8 cellular contexts compared by ENCODE assay signal in genomic region chr22:35400335-35400680, GRCh38. TPM values are rescaled to one million over a fixed set of nuclear protein-coding genes. Genes with fewer than 3 reads are reported as not detected.
DNase-seq lines count a peak whose midpoint lies in the region; ATAC-seq lines count a peak whose summit lies in the region.

No MANE protein-coding gene starts in this region.

- no peaks in the 10 kb centered on the region for H3K27me3 Mint-ChIP-seq in activated naive CD8-positive, alpha-beta T cell treated with anti-CD3 and anti-CD28 coated beads, Interleukin-2, amount 10 ng/mL, durations not matched to agents 7 days and 5 days
- H3K27me3 Mint-ChIP-seq in immature natural killer cell (ENCODE audit: low read depth in 3 of 3): peaks cover 6 to 12% (median 7%) of the 10 kb centered on the region in 3 donors
- H3K27me3 Mint-ChIP-seq in stimulated activated memory B cell treated with anti-CD40 and anti-IgM and Interleukin-4, amounts not matched to agents 10 μg/mL and 1 μg/mL and 100 μg/mL, for 72 hours: no peaks in the 10 kb centered on the region

- peak; percentile 43 for DNase-seq in NCI-H748 (lab: John Stamatoyannopoulos, UW; ENCODE audit: unreplicated experiment)
- DNase-seq in NCI-H748 treated with DMSO at 0.1 percent for 48 hours (lab: John Stamatoyannopoulos, UW): no peak
- DNase-seq in HT-29 (ENCODE audit: low spot score): peak; percentile 4
- no peak for DNase-seq in activated naive CD8-positive, alpha-beta T cell treated with anti-CD3 and anti-CD28 coated beads, Interleukin-2, amount 10 ng/mL, durations not matched to agents 7 days and 5 days
- DNase-seq in immature natural killer cell: no peak
- no peak for DNase-seq in mucosa of gallbladder (ENCODE audit: low spot score)

- H3K36me3 Mint-ChIP-seq in activated naive CD8-positive, alpha-beta T cell treated with anti-CD3 and anti-CD28 coated beads, Interleukin-2, amount 10 ng/mL, durations not matched to agents 7 days and 5 days: peaks cover 28% of the 10 kb centered on the region
- peaks cover 4 to 25% (median 4%) of the 10 kb centered on the region in 3 donors for H3K36me3 Mint-ChIP-seq in immature natural killer cell
- peaks cover 40% of the 10 kb centered on the region for H3K36me3 Mint-ChIP-seq in stimulated activated memory B cell treated with anti-CD40 and anti-IgM and Interleukin-4, amounts not matched to agents 10 μg/mL and 1 μg/mL and 100 μg/mL, for 72 hours

- H3K4me1 Mint-ChIP-seq in activated naive CD8-positive, alpha-beta T cell treated with anti-CD3 and anti-CD28 coated beads, Interleukin-2, amount 10 ng/mL, durations not matched to agents 7 days and 5 days: peaks cover 27% of the 10 kb centered on the region
- H3K4me1 Mint-ChIP-seq in immature natural killer cell: peaks cover 22 to 30% of the 10 kb centered on the region in 2 donors
- H3K4me1 Mint-ChIP-seq in stimulated activated memory B cell treated with anti-CD40 and anti-IgM and Interleukin-4, amounts not matched to agents 10 μg/mL and 1 μg/mL and 100 μg/mL, for 72 hours: peaks cover 43% of the 10 kb centered on the region

- POLR2A ChIA-PET in activated naive CD8-positive, alpha-beta T cell treated with anti-CD3 and anti-CD28 coated beads, Interleukin-2, amount 10 ng/mL, durations not matched to agents 7 days and 5 days (lab: Charles Lee): interaction anchor here (1.0 to 1.3 kb wide), 2 partner anchors 10 to 14 kb away, joined by 4 to 5 read pairs; no protein-coding TSS in a partner anchor

- H3K4me3 Mint-ChIP-seq in activated naive CD8-positive, alpha-beta T cell treated with anti-CD3 and anti-CD28 coated beads, Interleukin-2, amount 10 ng/mL, durations not matched to agents 7 days and 5 days: peak overlapping the region; percentile 99
- peak overlapping the region; percentile 98 to 99 (median 99) for H3K4me3 Mint-ChIP-seq in immature natural killer cell
- H3K4me3 Mint-ChIP-seq in stimulated activated memory B cell treated with anti-CD40 and anti-IgM and Interleukin-4, amounts not matched to agents 10 μg/mL and 1 μg/mL and 100 μg/mL, for 72 hours: peak overlapping the region; percentile 99

- no peaks in the 10 kb centered on the region for H3K9me3 Mint-ChIP-seq in activated naive CD8-positive, alpha-beta T cell treated with anti-CD3 and anti-CD28 coated beads, Interleukin-2, amount 10 ng/mL, durations not matched to agents 7 days and 5 days
- no peaks in the 10 kb centered on the region for H3K9me3 Mint-ChIP-seq in immature natural killer cell
- no peaks in the 10 kb centered on the region for H3K9me3 Mint-ChIP-seq in stimulated activated memory B cell treated with anti-CD40 and anti-IgM and Interleukin-4, amounts not matched to agents 10 μg/mL and 1 μg/mL and 100 μg/mL, for 72 hours

- peak; percentile 23 for ATAC-seq in activated naive CD8-positive, alpha-beta T cell treated with anti-CD3 and anti-CD28 coated beads, Interleukin-2, amount 10 ng/mL, durations not matched to agents 7 days and 5 days (ENCODE audit: low read depth)
- ATAC-seq in stimulated activated memory B cell treated with anti-CD40 and anti-IgM and Interleukin-4, amounts not matched to agents 10 μg/mL and 1 μg/mL and 100 μg/mL, for 72 hours: peak; percentile 25
- no peak for ATAC-seq in GM18517 (IDR thresholded peaks at IDR 0.05; ENCODE audit: unreplicated experiment)

- peak overlapping the region; percentile 97 for H3K27ac Mint-ChIP-seq in activated naive CD8-positive, alpha-beta T cell treated with anti-CD3 and anti-CD28 coated beads, Interleukin-2, amount 10 ng/mL, durations not matched to agents 7 days and 5 days
- peak overlapping the region in 4 of 6 donors; percentile 19 to 97 (median 88) for H3K27ac Mint-ChIP-seq in immature natural killer cell
- H3K27ac Mint-ChIP-seq in stimulated activated memory B cell treated with anti-CD40 and anti-IgM and Interleukin-4, amounts not matched to agents 10 μg/mL and 1 μg/mL and 100 μg/mL, for 72 hours: peak overlapping the region; percentile 97

RNA-seq across cellular contexts. Expression of gene MCM5, which starts 0.4 kb away (rescaled TPM):
- 154 and 155 TPM in 2 replicates for total RNA-seq in HT-29 (2014; rRNA removed; shearing (Covaris generic))
- 100 to 1,000 TPM; 194 to 221 TPM for total RNA-seq in activated naive CD8-positive, alpha-beta T cell treated with anti-CD3 and anti-CD28 coated beads, Interleukin-2, amount 10 ng/mL, durations not matched to agents 7 days and 5 days
- polyA plus RNA-seq in immature natural killer cell: 10 to 100 TPM; 39.0 to 65.3 (median 45.7) TPM
- 25.4 TPM for total RNA-seq in mucosa of gallbladder

RNA-seq across cellular contexts. Expression of gene HMOX1, which starts 19.4 kb away (rescaled TPM):
- 14.9 and 21.6 TPM in 2 replicates for total RNA-seq in HT-29 (2014; rRNA removed; shearing (Covaris generic))
- 1 to 10 TPM; 5.2 to 7.3 TPM for total RNA-seq in activated naive CD8-positive, alpha-beta T cell treated with anti-CD3 and anti-CD28 coated beads, Interleukin-2, amount 10 ng/mL, durations not matched to agents 7 days and 5 days
- polyA plus RNA-seq in immature natural killer cell: 10 to 100 TPM in 2 of 3 donors, 1 to 10 TPM in 1; 5.3 to 12.8 (median 11.3) TPM
- total RNA-seq in mucosa of gallbladder: 41.1 TPM

Comparison
In these comparisons a context has a peak if more than half of its experiments do, and no peak if none do; other contexts are left out.
1. DNase-seq: peak in NCI-H748 (single experiment) and HT-29 (single experiment); none in NCI-H748 treated with DMSO at 0.1 percent for 48 hours (single experiment), activated naive CD8-positive, alpha-beta T cell treated with anti-CD3 and anti-CD28 coated beads, Interleukin-2, amount 10 ng/mL, durations not matched to agents 7 days and 5 days (single experiment), immature natural killer cell (0 of 3) and mucosa of gallbladder (single experiment).
2. Peak in every context shown above with its lines, with median percentiles within 50 percentile points of each other: H3K27ac Mint-ChIP-seq and H3K4me3 Mint-ChIP-seq.